27 cellular contexts compared by ENCODE assay signal in genomic region chr3:48000212-48000611, GRCh38.
"Had no signal": no experiment of that assay in that cellular context is flagged by ENCODE, and none has a peak within 500 bp of the region (broad histone marks: within the 10 kb centered on the region; RNA-seq: fewer than 3 reads in every experiment).

No MANE protein-coding gene starts in this region.

- H3K9me3 Mint-ChIP-seq: activated B cell treated with CpG ODN at 0.5 μM for 24 hours; activated naive CD4-positive, alpha-beta T cell treated with anti-CD3 and anti-CD28 coated beads for 36 hours; activated naive CD4-positive, alpha-beta T cell treated with anti-CD3 and anti-CD28 coated beads, Interleukin-2, amount 50 U/mL, for 72 hours; activated naive CD8-positive, alpha-beta T cell treated with anti-CD3 and anti-CD28 coated beads, Interleukin-2, amount 10 ng/mL, durations not matched to agents 7 days and 5 days; activated T-helper 1 cell treated with anti-CD3 and anti-CD28 coated beads, Interleukin-12 subunit alpha, Interleukin-12 subunit beta, Interleukin-2, Interleukin-4 antibody, amounts not matched to agents 30 ng/mL and 10 ng/mL and 1 ng/mL, durations not matched to agents 14 hours and 24 hours and 36 hours; activated T-helper 2 cell treated with anti-CD3 and anti-CD28 coated beads, Interferon-gamma antibody, Interleukin-2, Interleukin-4, amounts not matched to agents 10 μg/mL and 5 μg/mL and 100 μg/mL, durations not matched to agents 14 hours and 24 hours and 36 hours; central memory CD8-positive, alpha-beta T cell; T-helper 2 cell treated with Interferon-gamma antibody and Interleukin-4, amounts not matched to agents 5 μg/mL and 100 μg/mL, for 36 hours had no signal

- H3K27ac ChIP-seq: brain microvascular endothelial cell, WERI-Rb-1 had no signal

- H3K27me3 Mint-ChIP-seq: activated B cell treated with CpG ODN at 0.5 μM for 24 hours; activated CD8-positive, alpha-beta memory T cell treated with anti-CD3 and anti-CD28 coated beads, Interleukin-2, amount 10 ng/mL, durations not matched to agents 7 days and 5 days; activated naive CD8-positive, alpha-beta T cell treated with anti-CD3 and anti-CD28 coated beads, Interleukin-2, amount 10 ng/mL, durations not matched to agents 7 days and 5 days; central memory CD8-positive, alpha-beta T cell; T-helper 17 cell had no signal

- H3K4me3 Mint-ChIP-seq: activated B cell treated with CpG ODN at 0.5 μM for 24 hours; activated CD8-positive, alpha-beta memory T cell treated with anti-CD3 and anti-CD28 coated beads, Interleukin-2, amount 10 ng/mL, durations not matched to agents 7 days and 5 days; activated CD8-positive, alpha-beta T cell treated with anti-CD3 and anti-CD28 coated beads, Interleukin-2, amount 10 ng/mL, durations not matched to agents 7 days and 5 days; activated naive CD4-positive, alpha-beta T cell treated with anti-CD3 and anti-CD28 coated beads for 36 hours; activated naive CD8-positive, alpha-beta T cell treated with anti-CD3 and anti-CD28 coated beads, Interleukin-2, amount 10 ng/mL, durations not matched to agents 7 days and 5 days; activated T-helper 1 cell treated with anti-CD3 and anti-CD28 coated beads, Interleukin-12 subunit alpha, Interleukin-12 subunit beta, Interleukin-2, Interleukin-4 antibody, amounts not matched to agents 30 ng/mL and 10 ng/mL and 1 ng/mL, durations not matched to agents 14 hours and 24 hours and 36 hours; central memory CD8-positive, alpha-beta T cell; T-helper 17 cell; T-helper 2 cell treated with Interferon-gamma antibody and Interleukin-4, amounts not matched to agents 5 μg/mL and 100 μg/mL, for 36 hours had no signal

- H3K27me3 ChIP-seq: brain microvascular endothelial cell had no signal

- DNase-seq: activated B cell treated with CpG ODN at 0.5 μM for 24 hours; activated CD4-positive, alpha-beta T cell treated with anti-CD3 and anti-CD28 coated beads for 48 hours; activated CD4-positive, alpha-beta T cell treated with anti-CD3 and anti-CD28 coated beads, Interleukin-2, amount 50 U/mL, for 1 hour; activated CD4-positive, alpha-beta T cell treated with anti-CD3 and anti-CD28 coated beads, Interleukin-2, amount 50 U/mL, for 48 hours; activated CD8-positive, alpha-beta memory T cell treated with anti-CD3 and anti-CD28 coated beads, Interleukin-2, amount 10 ng/mL, durations not matched to agents 7 days and 5 days; activated CD8-positive, alpha-beta memory T cell treated with anti-CD3 and anti-CD28 coated beads, Interleukin-2, amount 50 U/mL, for 4 hours; activated CD8-positive, alpha-beta T cell treated with anti-CD3 and anti-CD28 coated beads, Interleukin-2, amount 10 ng/mL, durations not matched to agents 7 days and 5 days; activated effector memory CD4-positive, alpha-beta T cell treated with anti-CD3 and anti-CD28 coated beads, Interleukin-2, amount 50 U/mL, for 16 hours; activated naive CD4-positive, alpha-beta T cell treated with anti-CD3 and anti-CD28 coated beads for 36 hours; activated naive CD8-positive, alpha-beta T cell treated with anti-CD3 and anti-CD28 coated beads, Interleukin-2, amount 10 ng/mL, durations not matched to agents 7 days and 5 days; activated T-cell treated with anti-CD3 and anti-CD28 coated beads, Interleukin-2, amount 50 U/mL, for 1 hour; activated T-cell treated with anti-CD3 and anti-CD28 coated beads, Interleukin-2, amount 50 U/mL, for 48 hours; brain microvascular endothelial cell; effector CD8-positive, alpha-beta T cell; foreskin fibroblast; glutamatergic neuron; T-helper 1 cell; T-helper 17 cell; T1000; WERI-Rb-1 had no signal

- H3K36me3 Mint-ChIP-seq: activated naive CD4-positive, alpha-beta T cell treated with anti-CD3 and anti-CD28 coated beads, Interleukin-2, amount 50 U/mL, for 72 hours had no signal

- H3K27ac Mint-ChIP-seq: activated B cell treated with CpG ODN at 0.5 μM for 24 hours; activated CD8-positive, alpha-beta memory T cell treated with anti-CD3 and anti-CD28 coated beads, Interleukin-2, amount 10 ng/mL, durations not matched to agents 7 days and 5 days; activated CD8-positive, alpha-beta T cell treated with anti-CD3 and anti-CD28 coated beads, Interleukin-2, amount 10 ng/mL, durations not matched to agents 7 days and 5 days; activated naive CD4-positive, alpha-beta T cell treated with anti-CD3 and anti-CD28 coated beads for 36 hours; activated naive CD8-positive, alpha-beta T cell treated with anti-CD3 and anti-CD28 coated beads, Interleukin-2, amount 10 ng/mL, durations not matched to agents 7 days and 5 days; activated T-helper 1 cell treated with anti-CD3 and anti-CD28 coated beads, Interleukin-12 subunit alpha, Interleukin-12 subunit beta, Interleukin-2, Interleukin-4 antibody, amounts not matched to agents 30 ng/mL and 10 ng/mL and 1 ng/mL, durations not matched to agents 14 hours and 24 hours and 36 hours; activated T-helper 2 cell treated with anti-CD3 and anti-CD28 coated beads, Interferon-gamma antibody, Interleukin-2, Interleukin-4, amounts not matched to agents 10 μg/mL and 5 μg/mL and 100 μg/mL, durations not matched to agents 14 hours and 24 hours and 36 hours; T-helper 17 cell; T-helper 2 cell treated with Interferon-gamma antibody and Interleukin-4, amounts not matched to agents 5 μg/mL and 100 μg/mL, for 36 hours had no signal

- ATAC-seq: activated CD4-positive, CD25-positive, alpha-beta regulatory T cell treated with anti-CD3 and anti-CD28 coated beads, Interleukin-2, amount 50 U/mL, for 24 hours; activated CD8-positive, alpha-beta memory T cell treated with anti-CD3 and anti-CD28 coated beads, Interleukin-2, amount 10 ng/mL, durations not matched to agents 7 days and 5 days; activated CD8-positive, alpha-beta T cell treated with anti-CD3 and anti-CD28 coated beads, Interleukin-2, amount 10 ng/mL, durations not matched to agents 7 days and 5 days; activated naive CD4-positive, alpha-beta T cell treated with anti-CD3 and anti-CD28 coated beads, Interleukin-2, amount 50 U/mL, for 72 hours; esophagus mucosa; T-helper 17 cell had no signal
